ENCODE assay signal across 8 cellular contexts in the genomic region with DNA sequence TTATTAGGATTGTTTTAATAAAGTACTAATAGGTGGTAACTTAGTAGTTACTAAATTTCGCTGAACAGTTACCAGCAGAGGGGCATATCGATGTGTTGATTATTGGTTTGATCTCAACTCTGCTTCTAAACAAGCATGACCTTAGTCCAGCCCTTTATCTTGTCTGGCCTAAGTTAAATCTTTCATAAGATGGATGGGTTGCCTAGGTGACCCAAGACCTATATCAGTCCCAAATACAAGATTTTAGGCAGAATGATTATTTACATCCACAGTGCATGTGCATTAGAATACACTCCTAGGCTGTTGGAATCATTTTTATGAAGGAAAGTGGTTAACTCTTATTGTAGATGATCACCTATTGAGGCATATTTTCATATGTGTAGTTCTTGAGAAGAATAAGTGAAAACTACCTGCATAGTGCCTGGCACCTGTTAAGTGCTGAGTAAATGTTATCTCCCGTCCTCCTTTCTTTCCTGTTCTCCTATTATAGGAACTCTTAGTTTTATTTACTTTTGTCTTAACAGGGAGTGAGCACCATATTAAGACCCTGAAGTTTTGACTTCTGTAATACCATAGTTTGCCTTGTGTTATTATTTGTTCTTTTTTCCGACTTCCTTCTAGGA. TPM values are rescaled to one million over a fixed set of nuclear protein-coding genes. Genes with fewer than 3 reads are reported as not detected.
A peak's percentile ranks its signal among the peaks of the same experiment; 100 is the strongest.
DNase-seq lines count a peak whose midpoint lies in the region; ATAC-seq and TF ChIP-seq lines count a peak whose summit lies in the region.

No MANE protein-coding gene starts in this region.

- TF ChIP-seq EP300 in tibial nerve (IDR thresholded peaks at IDR 0.05): no peak

- peaks cover 49% of the 10 kb centered on the region for H3K4me1 Mint-ChIP-seq in activated naive CD4-positive, alpha-beta T cell treated with anti-CD3 and anti-CD28 coated beads for 36 hours (ENCODE audit: low read depth)
- peaks cover 38% of the 10 kb centered on the region for H3K4me1 Mint-ChIP-seq in activated T-helper 2 cell treated with anti-CD3 and anti-CD28 coated beads, Interferon-gamma antibody, Interleukin-2, Interleukin-4, amounts not matched to agents 10 μg/mL and 5 μg/mL and 100 μg/mL, durations not matched to agents 14 hours and 24 hours and 36 hours (ENCODE audit: low read depth)

- no peaks in the 10 kb centered on the region for H3K9me3 ChIP-seq in tibial nerve

- intact Hi-C loops in activated naive CD4-positive, alpha-beta T cell treated with anti-CD3 and anti-CD28 coated beads for 36 hours (cut with micrococcal nuclease): no loop called here
- intact Hi-C loops in activated T-helper 2 cell treated with anti-CD3 and anti-CD28 coated beads, Interferon-gamma antibody, Interleukin-2, Interleukin-4, amounts not matched to agents 10 μg/mL and 5 μg/mL and 100 μg/mL, durations not matched to agents 14 hours and 24 hours and 36 hours (cut with micrococcal nuclease): loop anchor here (2.0 kb wide), 1 partner anchor 22 kb away; no protein-coding TSS in a partner anchor

- H3K4me3 Mint-ChIP-seq in activated naive CD4-positive, alpha-beta T cell treated with anti-CD3 and anti-CD28 coated beads for 36 hours: peak overlapping the region; percentile 97
- H3K4me3 Mint-ChIP-seq in activated T-helper 2 cell treated with anti-CD3 and anti-CD28 coated beads, Interferon-gamma antibody, Interleukin-2, Interleukin-4, amounts not matched to agents 10 μg/mL and 5 μg/mL and 100 μg/mL, durations not matched to agents 14 hours and 24 hours and 36 hours (ENCODE audit: low read depth): peak overlapping the region; percentile 99

- peaks cover 2% of the 10 kb centered on the region for H3K36me3 Mint-ChIP-seq in activated naive CD4-positive, alpha-beta T cell treated with anti-CD3 and anti-CD28 coated beads for 36 hours (ENCODE audit: low read depth)
- H3K36me3 Mint-ChIP-seq in activated T-helper 2 cell treated with anti-CD3 and anti-CD28 coated beads, Interferon-gamma antibody, Interleukin-2, Interleukin-4, amounts not matched to agents 10 μg/mL and 5 μg/mL and 100 μg/mL, durations not matched to agents 14 hours and 24 hours and 36 hours (ENCODE audit: low read depth): peaks cover 10% of the 10 kb centered on the region

- CTCF ChIA-PET in activated naive CD4-positive, alpha-beta T cell treated with anti-CD3 and anti-CD28 coated beads for 36 hours (lab: Charles Lee): interaction anchor here (1.1 to 1.3 kb wide), 2 partner anchors 57 to 129 kb away, joined by 3 read pairs; no protein-coding TSS in a partner anchor

- ATAC-seq in GM19023 (IDR thresholded peaks at IDR 0.05; ENCODE audit: unreplicated experiment): no peak

- TF ChIP-seq POLR2A in tibial nerve (IDR thresholded peaks at IDR 0.05): no peak

- WGBS in tibial nerve, 2 donors: 44 to 48% methylated on average over 4 of the region's 4 CpGs

- DNase-seq in activated naive CD4-positive, alpha-beta T cell treated with anti-CD3 and anti-CD28 coated beads for 36 hours: no peak
- DNase-seq in activated naive CD4-positive, alpha-beta T cell treated with anti-CD3 and anti-CD28 coated beads, Interleukin-2, amount 50 U/mL, for 16 hours: no peak
- no peak for DNase-seq in activated T-helper 2 cell treated with anti-CD3 and anti-CD28 coated beads, Interferon-gamma antibody, Interleukin-2, Interleukin-4, amounts not matched to agents 10 μg/mL and 5 μg/mL and 100 μg/mL, durations not matched to agents 14 hours and 24 hours and 36 hours (ENCODE audit: low spot score)
- no peak for DNase-seq in kidney epithelial cell (ENCODE audit: low read depth)
- no peak for DNase-seq in tibial nerve (ENCODE audit: low spot score in 2 of 2)
- no peak for DNase-seq in NCI-H510A treated with DMSO at 0.1 percent for 48 hours (lab: John Stamatoyannopoulos, UW)
- DNase-seq in activated CD8-positive, alpha-beta memory T cell treated with anti-CD3 and anti-CD28 coated beads for 24 hours: no peak

- TF ChIP-seq CTCF in kidney epithelial cell (IDR thresholded peaks at IDR 0.05; ENCODE audit: insufficient read depth, low read length, poor library complexity, severe bottlenecking) (no peak), tibial nerve (IDR thresholded peaks at IDR 0.05) (no peak)

- H3K4me1 ChIP-seq in tibial nerve: peaks cover 0 to 44% (median 14%) of the 10 kb centered on the region in 4 donors

- H3K4me3 ChIP-seq in kidney epithelial cell (ENCODE audit: low read depth, low read length) (peak overlapping the region; percentile 99), tibial nerve (peak overlapping the region; percentile 75 to 97 (median 90))

- H3K27me3 Mint-ChIP-seq in activated naive CD4-positive, alpha-beta T cell treated with anti-CD3 and anti-CD28 coated beads for 36 hours (ENCODE audit: low read depth): no peaks in the 10 kb centered on the region
- H3K27me3 Mint-ChIP-seq in activated T-helper 2 cell treated with anti-CD3 and anti-CD28 coated beads, Interferon-gamma antibody, Interleukin-2, Interleukin-4, amounts not matched to agents 10 μg/mL and 5 μg/mL and 100 μg/mL, durations not matched to agents 14 hours and 24 hours and 36 hours (ENCODE audit: low read depth): no peaks in the 10 kb centered on the region

- peak overlapping the region; percentile 16 for H3K27ac Mint-ChIP-seq in activated naive CD4-positive, alpha-beta T cell treated with anti-CD3 and anti-CD28 coated beads for 36 hours
- H3K27ac Mint-ChIP-seq in activated T-helper 2 cell treated with anti-CD3 and anti-CD28 coated beads, Interferon-gamma antibody, Interleukin-2, Interleukin-4, amounts not matched to agents 10 μg/mL and 5 μg/mL and 100 μg/mL, durations not matched to agents 14 hours and 24 hours and 36 hours: no peak overlapping the region

- no peaks in the 10 kb centered on the region for H3K27me3 ChIP-seq in kidney epithelial cell (ENCODE audit: control insufficient read depth, insufficient read depth, low read length)
- no peaks in the 10 kb centered on the region for H3K27me3 ChIP-seq in tibial nerve

- H3K36me3 ChIP-seq in kidney epithelial cell (ENCODE audit: control insufficient read depth, insufficient read depth, low read length) (no peaks in the 10 kb centered on the region), tibial nerve (no peaks in the 10 kb centered on the region)

- peak overlapping the region in 2 of 4 donors; percentile 89 for H3K27ac ChIP-seq in tibial nerve

- no peaks in the 10 kb centered on the region for H3K9me3 Mint-ChIP-seq in activated naive CD4-positive, alpha-beta T cell treated with anti-CD3 and anti-CD28 coated beads for 36 hours
- H3K9me3 Mint-ChIP-seq in activated T-helper 2 cell treated with anti-CD3 and anti-CD28 coated beads, Interferon-gamma antibody, Interleukin-2, Interleukin-4, amounts not matched to agents 10 μg/mL and 5 μg/mL and 100 μg/mL, durations not matched to agents 14 hours and 24 hours and 36 hours: no peaks in the 10 kb centered on the region

RNA-seq across cellular contexts. Expression of a gene that starts 1.1 kb away (rescaled TPM):
- total RNA-seq in activated naive CD4-positive, alpha-beta T cell treated with anti-CD3 and anti-CD28 coated beads for 36 hours: 10 to 100 TPM; 22.0 to 27.0 TPM
- 14.3 and 15.0 TPM in 2 replicates for total RNA-seq in activated T-helper 2 cell treated with anti-CD3 and anti-CD28 coated beads, Interferon-gamma antibody, Interleukin-2, Interleukin-4, amounts not matched to agents 10 μg/mL and 5 μg/mL and 100 μg/mL, durations not matched to agents 14 hours and 24 hours and 36 hours
- 17.3 and 18.2 TPM in 2 replicates for total RNA-seq in kidney epithelial cell
- 10 to 100 TPM; 20.7 to 40.6 (median 31.5) TPM for total RNA-seq in tibial nerve
